In the genomic region with DNA sequence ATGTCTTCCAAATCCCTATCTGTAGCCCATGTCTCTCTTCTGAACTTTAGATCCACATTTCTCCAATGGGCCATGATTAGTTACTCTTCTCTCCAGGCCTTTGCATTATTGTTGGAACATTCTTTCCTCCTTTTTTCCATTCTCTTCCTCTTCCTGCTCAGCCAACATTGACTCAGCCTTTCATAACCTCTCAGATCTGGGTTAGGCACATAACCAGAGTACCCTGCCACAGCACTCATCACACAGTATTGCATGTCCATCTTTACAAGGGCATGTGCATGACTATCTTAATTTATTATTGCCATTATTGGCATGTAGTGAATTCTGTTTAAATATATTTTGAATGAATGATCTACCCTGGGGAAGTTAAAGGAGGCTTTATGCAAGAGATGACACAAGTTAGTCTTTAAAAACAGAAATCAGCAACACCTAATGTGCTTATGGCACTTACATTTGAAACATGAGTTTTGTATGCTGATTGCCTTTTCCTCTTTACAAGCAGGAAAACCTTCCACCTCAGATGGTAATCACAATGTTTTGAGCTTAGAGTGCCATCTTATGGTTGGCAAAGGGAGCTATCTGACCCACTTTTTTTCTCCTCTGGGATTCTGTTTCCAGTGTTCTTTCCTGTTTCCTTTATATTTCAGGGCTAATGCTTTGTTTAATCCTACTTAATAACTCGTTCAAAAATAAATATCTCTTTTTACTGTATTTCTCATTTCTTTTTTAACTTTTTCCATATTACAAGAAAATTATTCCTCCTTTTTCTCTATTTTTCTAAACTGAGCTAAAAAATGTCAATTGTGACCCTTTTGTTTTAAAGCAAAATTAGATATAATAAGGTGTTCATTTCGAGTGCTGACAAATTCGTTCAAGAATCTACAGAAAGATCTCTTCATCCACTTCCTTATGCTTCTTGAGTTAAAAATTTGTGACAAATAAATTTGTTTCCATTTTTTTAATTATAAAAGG, we compare ENCODE assay signal across 9 cellular contexts.
DNase-seq lines count a peak whose midpoint lies in the region; ATAC-seq, FAIRE-seq and TF ChIP-seq lines count a peak whose summit lies in the region.
"Had no signal": no experiment of that assay in that cellular context is flagged by ENCODE, and none has a peak within 500 bp of the region (broad histone marks: within the 10 kb centered on the region; RNA-seq: fewer than 3 reads in every experiment).

No MANE protein-coding gene starts in this region.

- no peak overlapping the region for H2AFZ ChIP-seq in keratinocyte (ENCODE audit: control insufficient read depth, low read length)

- no peaks in the 10 kb centered on the region for H3K27me3 ChIP-seq in keratinocyte (ENCODE audit: control insufficient read depth, extremely low read depth, insufficient read depth, low read length)
- H3K27me3 ChIP-seq: BLaER1 treated with 17β-estradiol and CSF1 and Interleukin-3, amounts not matched to agents 10 nM and 100 nM had no signal

- H3K4me1 ChIP-seq in keratinocyte (ENCODE audit: control insufficient read depth, extremely low read depth, insufficient read depth, low read length), result no peaks in the 10 kb centered on the region

- H3K36me3 ChIP-seq in keratinocyte (ENCODE audit: control insufficient read depth in 2 of 2, extremely low read depth in 1 of 2, insufficient read depth in 2 of 2, low read length in 2 of 2), result peaks cover 6 to 7% of the 10 kb centered on the region in 2 experiments

- H3K9me3 ChIP-seq in keratinocyte (ENCODE audit: control insufficient read depth, low read depth, low read length), result no peaks in the 10 kb centered on the region

- dilution Hi-C loops in keratinocyte (cut with MboI; ENCODE audit: extremely low pct_ligation_motif_present, low sequenced_read_pairs), result no loop called here

- ATAC-seq in GM21423 (IDR thresholded peaks at IDR 0.05; ENCODE audit: unreplicated experiment), result no peak
- no peak for ATAC-seq in GM21723 (IDR thresholded peaks at IDR 0.05; ENCODE audit: unreplicated experiment)
- no peak for ATAC-seq in GM21367 (IDR thresholded peaks at IDR 0.05; ENCODE audit: unreplicated experiment)

- no peak for FAIRE-seq in keratinocyte (lab: Jason Lieb, UNC)

- in situ Hi-C loops in astrocyte of the cerebellum (cut with HindIII; ENCODE audit: low sequenced_read_pairs), result loop anchor here (5.0 kb wide), 1 partner anchor 51 kb away; no protein-coding TSS in a partner anchor

- no peak overlapping the region for H3K27ac ChIP-seq in keratinocyte (ENCODE audit: control insufficient read depth, insufficient read depth, low read length)
- H3K27ac ChIP-seq: BLaER1 treated with 17β-estradiol and CSF1 and Interleukin-3, amounts not matched to agents 10 nM and 100 nM had no signal

- H3K9me1 ChIP-seq in keratinocyte (ENCODE audit: control insufficient read depth, extremely low read depth, insufficient read depth, low read length), result no peaks in the 10 kb centered on the region

- H3K9ac ChIP-seq in keratinocyte (ENCODE audit: control insufficient read depth, extremely low read depth, insufficient read depth, low read length), result no peak overlapping the region
- H3K9ac ChIP-seq: BLaER1 treated with 17β-estradiol and CSF1 and Interleukin-3, amounts not matched to agents 10 nM and 100 nM had no signal

- H3K79me2 ChIP-seq in keratinocyte (ENCODE audit: control insufficient read depth, insufficient read depth, low read length), result no peaks in the 10 kb centered on the region

- DNase-seq in NCI-H2029 (lab: John Stamatoyannopoulos, UW) (peak; percentile 20), NCI-H2029 treated with DMSO at 0.1 percent for 48 hours (lab: John Stamatoyannopoulos, UW) (no peak), NCI-H128 (lab: John Stamatoyannopoulos, UW; ENCODE audit: unreplicated experiment) (peak; percentile 2), astrocyte of the cerebellum (ENCODE audit: low read depth) (peak; percentile 18), keratinocyte (ENCODE audit: low read depth, low spot score) (no peak)

- no peak overlapping the region for H3K4me3 ChIP-seq in astrocyte of the cerebellum (ENCODE audit: low read depth, low read length)
- no peak overlapping the region for H3K4me3 ChIP-seq in keratinocyte (ENCODE audit: control insufficient read depth in 2 of 3, extremely low read depth in 1 of 3, insufficient read depth in 2 of 3, low read depth in 1 of 3, low read length in 3 of 3)
- H3K4me3 ChIP-seq: BLaER1 treated with 17β-estradiol and CSF1 and Interleukin-3, amounts not matched to agents 10 nM and 100 nM had no signal

- H4K20me1 ChIP-seq in keratinocyte (ENCODE audit: control insufficient read depth, extremely low read depth, insufficient read depth, low read length), result no peaks in the 10 kb centered on the region

- H3K4me2 ChIP-seq in keratinocyte (ENCODE audit: control insufficient read depth, extremely low read depth, insufficient read depth, low read depth, low read length), result no peak overlapping the region
- H3K4me2 ChIP-seq: BLaER1 treated with 17β-estradiol and CSF1 and Interleukin-3, amounts not matched to agents 10 nM and 100 nM had no signal

- TF ChIP-seq CTCF in astrocyte of the cerebellum (IDR thresholded peaks at IDR 0.05; ENCODE audit: low read depth, low read length, missing control alignments), result peak; percentile 61
- peak; percentile 39 to 58 (median 46) for TF ChIP-seq CTCF in keratinocyte (optimal IDR thresholded peaks at IDR 0.05 in 1 of 3, IDR thresholded peaks at IDR 0.05 in 1 of 3, conservative IDR thresholded peaks at IDR 0.05 in 1 of 3; ENCODE audit: extremely low read depth in 1 of 3, insufficient read depth in 2 of 3, low read length in 3 of 3)

Comparison
In these comparisons a context has a peak if more than half of its experiments do, and no peak if none do; other contexts are left out.
1. DNase-seq: peak in NCI-H2029 (single experiment), NCI-H128 (single experiment) and astrocyte of the cerebellum (single experiment); none in NCI-H2029 treated with DMSO at 0.1 percent for 48 hours (single experiment) and keratinocyte (single experiment).